In genomic region chrX:78139160-78140123, GRCh38 we compare ENCODE assay signal across 8 cellular contexts. TPM values are rescaled to one million over a fixed set of nuclear protein-coding genes. Genes with fewer than 3 reads are reported as not detected.
DNase-seq lines count a peak whose midpoint lies in the region; ATAC-seq and TF ChIP-seq lines count a peak whose summit lies in the region.

TSS of gene TAF9B (minus strand) at chrX:78139650. CDS start at chrX:78139611, 39 bp downstream.

- peak within 1 kb of the TSS; percentile 37 to 86 (median 80); a peak in 21 of 22 replicates for H3K27ac ChIP-seq in BLaER1 treated with 17β-estradiol and CSF1 and Interleukin-3, amounts not matched to agents 10 nM and 100 nM
- H3K27ac ChIP-seq in dorsolateral prefrontal cortex = peak within 1 kb of the TSS; percentile 27 to 95 (median 88)

- peaks cover 3 to 80% (median 52%) of the 10 kb centered on the region in 11 experiments for H3K27me3 ChIP-seq in BLaER1 treated with 17β-estradiol and CSF1 and Interleukin-3, amounts not matched to agents 10 nM and 100 nM
- peaks cover 0 to 13% (median 0%) of the 10 kb centered on the region in 45 donors for H3K27me3 ChIP-seq in dorsolateral prefrontal cortex

- H3K36me3 ChIP-seq in BLaER1 treated with 17β-estradiol and CSF1 and Interleukin-3, amounts not matched to agents 10 nM and 100 nM = peaks cover 0 to 4% (median 0%) of the 10 kb centered on the region in 11 experiments; a peak in 1 of 22 replicates

- peak within 1 kb of the TSS; percentile 74 to 87 (median 84) for H3K9ac ChIP-seq in BLaER1 treated with 17β-estradiol and CSF1 and Interleukin-3, amounts not matched to agents 10 nM and 100 nM

- H3K9me3 ChIP-seq in BLaER1 treated with 17β-estradiol and CSF1 and Interleukin-3, amounts not matched to agents 10 nM and 100 nM (replicated peaks in 1 of 11) = peaks cover 0 to 21% (median 10%) of the 10 kb centered on the region in 11 experiments; a peak in 10 of 22 replicates

- intact Hi-C loops in dorsolateral prefrontal cortex (cut with DNase I) (loop anchor here in 1 of 2 donors (5.0 kb wide), 1 partner anchor 37 kb away; the partner anchor contains the start of gene PGK1), lower leg skin (cut with DNase I; ENCODE audit: low total_unique reads) (no loop called here)

- peak; percentile 92 for DNase-seq in NCI-H69 (lab: John Stamatoyannopoulos, UW)
- DNase-seq in activated CD4-positive, alpha-beta T cell treated with anti-CD3 and anti-CD28 coated beads, Interleukin-2, amount 50 U/mL, for 48 hours = peak; percentile 84 to 87
- peak; percentile 63 to 90 (median 82) for DNase-seq in dorsolateral prefrontal cortex
- peak; percentile 75 to 95 for DNase-seq in lower leg skin (ENCODE audit: low spot score in 2 of 2)
- DNase-seq in stimulated activated CD4-positive, alpha-beta T cell treated with anti-CD3 and anti-CD28 coated beads, Interleukin-4, amount 100 ng/mL, for 48 hours (ENCODE audit: low read depth in 2 of 2) = peak; percentile 70 to 79

- TF ChIP-seq POLR2A in lower leg skin (IDR thresholded peaks at IDR 0.05) = no peak

- 12 to 37% methylated on average over 19 to 58 of the region's 59 CpGs for WGBS in lower leg skin, 2 donors

- H3K4me2 ChIP-seq in BLaER1 treated with 17β-estradiol and CSF1 and Interleukin-3, amounts not matched to agents 10 nM and 100 nM = peak within 1 kb of the TSS; percentile 53 to 81 (median 63)

- peak; percentile 93 for ATAC-seq in GM19328 (IDR thresholded peaks at IDR 0.05; ENCODE audit: unreplicated experiment)
- peak; percentile 80 for ATAC-seq in HG03520 (IDR thresholded peaks at IDR 0.05; ENCODE audit: unreplicated experiment)

- H3K4me3 ChIP-seq in BLaER1 treated with 17β-estradiol and CSF1 and Interleukin-3, amounts not matched to agents 10 nM and 100 nM = peak within 1 kb of the TSS; percentile 63 to 82 (median 72)
- H3K4me3 ChIP-seq in dorsolateral prefrontal cortex (peak within 1 kb of the TSS; percentile 35 to 86 (median 72)), lower leg skin (ENCODE audit: low read depth, poor library complexity, severe bottlenecking) (peak within 1 kb of the TSS; percentile 48)

- peaks cover 0 to 4% (median 0%) of the 10 kb centered on the region in 11 experiments; a peak in 1 of 22 replicates for H4K20me1 ChIP-seq in BLaER1 treated with 17β-estradiol and CSF1 and Interleukin-3, amounts not matched to agents 10 nM and 100 nM

- TF ChIP-seq CTCF in dorsolateral prefrontal cortex (IDR thresholded peaks at IDR 0.05 in 54 of 56, conservative IDR thresholded peaks at IDR 0.05 in 2 of 56; ENCODE audit: low read depth in 1 of 56, partially characterized antibody in 56 of 56) = peak in 11 of 56 donors; percentile 6 to 34 (median 15)
- no peak for TF ChIP-seq CTCF in lower leg skin (IDR thresholded peaks at IDR 0.05)

- H3K4me1 ChIP-seq in BLaER1 treated with 17β-estradiol and CSF1 and Interleukin-3, amounts not matched to agents 10 nM and 100 nM = peaks cover 0 to 7% (median 4%) of the 10 kb centered on the region in 10 experiments; a peak in 6 of 20 replicates

RNA-seq across cellular contexts. Expression of gene TAF9B, which starts in this region (rescaled TPM):
- total RNA-seq in dorsolateral prefrontal cortex (10 to 100 TPM; 11.2 to 41.9 (median 26.8) TPM), lower leg skin (10 to 100 TPM in 2 of 4 donors, 1 to 10 TPM in 2; 5.6 to 12.2 (median 8.4) TPM)

Comparison
In these comparisons a context has a peak if more than half of its experiments do, and no peak if none do; other contexts are left out.
1. Peak in every context shown above with its lines: DNase-seq, ATAC-seq, H3K4me3 ChIP-seq and H3K27ac ChIP-seq.